ENCODE assay signal across 8 cellular contexts in genomic region chr4:3292571-3293409, GRCh38. TPM values are rescaled to one million over a fixed set of nuclear protein-coding genes. Genes with fewer than 3 reads are reported as not detected.
DNase-seq lines count a peak whose midpoint lies in the region; ATAC-seq and TF ChIP-seq lines count a peak whose summit lies in the region.

A gene with protein sequence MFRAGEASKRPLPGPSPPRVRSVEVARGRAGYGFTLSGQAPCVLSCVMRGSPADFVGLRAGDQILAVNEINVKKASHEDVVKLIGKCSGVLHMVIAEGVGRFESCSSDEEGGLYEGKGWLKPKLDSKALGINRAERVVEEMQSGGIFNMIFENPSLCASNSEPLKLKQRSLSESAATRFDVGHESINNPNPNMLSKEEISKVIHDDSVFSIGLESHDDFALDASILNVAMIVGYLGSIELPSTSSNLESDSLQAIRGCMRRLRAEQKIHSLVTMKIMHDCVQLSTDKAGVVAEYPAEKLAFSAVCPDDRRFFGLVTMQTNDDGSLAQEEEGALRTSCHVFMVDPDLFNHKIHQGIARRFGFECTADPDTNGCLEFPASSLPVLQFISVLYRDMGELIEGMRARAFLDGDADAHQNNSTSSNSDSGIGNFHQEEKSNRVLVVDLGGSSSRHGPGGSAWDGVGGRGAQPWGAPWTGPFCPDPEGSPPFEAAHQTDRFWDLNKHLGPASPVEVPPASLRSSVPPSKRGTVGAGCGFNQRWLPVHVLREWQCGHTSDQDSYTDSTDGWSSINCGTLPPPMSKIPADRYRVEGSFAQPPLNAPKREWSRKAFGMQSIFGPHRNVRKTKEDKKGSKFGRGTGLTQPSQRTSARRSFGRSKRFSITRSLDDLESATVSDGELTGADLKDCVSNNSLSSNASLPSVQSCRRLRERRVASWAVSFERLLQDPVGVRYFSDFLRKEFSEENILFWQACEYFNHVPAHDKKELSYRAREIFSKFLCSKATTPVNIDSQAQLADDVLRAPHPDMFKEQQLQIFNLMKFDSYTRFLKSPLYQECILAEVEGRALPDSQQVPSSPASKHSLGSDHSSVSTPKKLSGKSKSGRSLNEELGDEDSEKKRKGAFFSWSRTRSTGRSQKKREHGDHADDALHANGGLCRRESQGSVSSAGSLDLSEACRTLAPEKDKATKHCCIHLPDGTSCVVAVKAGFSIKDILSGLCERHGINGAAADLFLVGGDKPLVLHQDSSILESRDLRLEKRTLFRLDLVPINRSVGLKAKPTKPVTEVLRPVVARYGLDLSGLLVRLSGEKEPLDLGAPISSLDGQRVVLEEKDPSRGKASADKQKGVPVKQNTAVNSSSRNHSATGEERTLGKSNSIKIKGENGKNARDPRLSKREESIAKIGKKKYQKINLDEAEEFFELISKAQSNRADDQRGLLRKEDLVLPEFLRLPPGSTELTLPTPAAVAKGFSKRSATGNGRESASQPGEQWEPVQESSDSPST (N-terminal part only) (plus strand): TSS chr4:3293021. CDS start chr4:3316171, 23,150 bp downstream.

- intact Hi-C loops in activated CD4-positive, alpha-beta T cell treated with anti-CD3 and anti-CD28 coated beads, Interleukin-2, amount 10 ng/mL, durations not matched to agents 24 days and 14 days (cut with micrococcal nuclease) = loop anchor here (1.0 to 10.0 kb wide), 4 partner anchors 90 to 240 kb away; partner anchors contain the start of genes HTT, HTT-AS and LRPAP1
- intact Hi-C loops in colonic mucosa (cut with DNase I) (no loop called here), left colon (cut with DNase I, micrococcal nuclease) (no loop called here)

- peaks cover 13% of the 10 kb centered on the region for H3K4me1 Mint-ChIP-seq in activated CD4-positive, alpha-beta T cell treated with anti-CD3 and anti-CD28 coated beads, Interleukin-2, amount 10 ng/mL, durations not matched to agents 24 days and 14 days

- H3K27me3 ChIP-seq in ACC112 (ENCODE audit: insufficient read depth, low read length) (peaks cover 7% of the 10 kb centered on the region), colonic mucosa (no peaks in the 10 kb centered on the region)

- H3K36me3 ChIP-seq in ACC112 (ENCODE audit: insufficient read depth, low read length) = no peaks in the 10 kb centered on the region
- no peaks in the 10 kb centered on the region for H3K36me3 ChIP-seq in colonic mucosa

- no peaks in the 10 kb centered on the region for H3K79me2 ChIP-seq in ACC112 (ENCODE audit: control insufficient read depth, insufficient read depth, low read length, unreplicated experiment)

- no peak for TF ChIP-seq CTCF in colonic mucosa (IDR thresholded peaks at IDR 0.05)

- H3K4me3 Mint-ChIP-seq in activated CD4-positive, alpha-beta T cell treated with anti-CD3 and anti-CD28 coated beads, Interleukin-2, amount 10 ng/mL, durations not matched to agents 24 days and 14 days = peak within 1 kb of the TSS; percentile 91

- H2AFZ ChIP-seq in ACC112 (ENCODE audit: low read length, unreplicated experiment) = peak within 1 kb of the TSS; percentile 88

- H3K36me3 Mint-ChIP-seq in activated CD4-positive, alpha-beta T cell treated with anti-CD3 and anti-CD28 coated beads, Interleukin-2, amount 10 ng/mL, durations not matched to agents 24 days and 14 days (ENCODE audit: low read depth) = no peaks in the 10 kb centered on the region

- H3K27me3 Mint-ChIP-seq in activated CD4-positive, alpha-beta T cell treated with anti-CD3 and anti-CD28 coated beads, Interleukin-2, amount 10 ng/mL, durations not matched to agents 24 days and 14 days = peaks cover 64% of the 10 kb centered on the region

- peak within 1 kb of the TSS; percentile 97 for H3K4me3 ChIP-seq in ACC112 (ENCODE audit: low read depth, low read length)
- H3K4me3 ChIP-seq in colonic mucosa = peak within 1 kb of the TSS; percentile 74

- H3K27ac Mint-ChIP-seq in activated CD4-positive, alpha-beta T cell treated with anti-CD3 and anti-CD28 coated beads, Interleukin-2, amount 10 ng/mL, durations not matched to agents 24 days and 14 days = peak within 1 kb of the TSS; percentile 77

- H3K9me3 Mint-ChIP-seq in activated CD4-positive, alpha-beta T cell treated with anti-CD3 and anti-CD28 coated beads, Interleukin-2, amount 10 ng/mL, durations not matched to agents 24 days and 14 days = no peaks in the 10 kb centered on the region

- peak within 1 kb of the TSS; percentile 59; the same call in 1 of the 2 replicates for H3K27ac ChIP-seq in ACC112 (ENCODE audit: low read depth, low read length)
- H3K27ac ChIP-seq in colonic mucosa = peak within 1 kb of the TSS; percentile 96

- DNase-seq in NCI-H446 treated with DMSO at 0.1 percent for 48 hours (lab: John Stamatoyannopoulos, UW) (peak; percentile 64), colonic mucosa (peak; percentile 96), left colon (peak; percentile 96 to 97)
- peak; percentile 95 for DNase-seq in activated CD4-positive, alpha-beta T cell treated with anti-CD3 and anti-CD28 coated beads, Interleukin-2, amount 10 ng/mL, durations not matched to agents 24 days and 14 days
- DNase-seq in stimulated activated CD4-positive, alpha-beta T cell treated with anti-CD3 and anti-CD28 coated beads, Interleukin-1b, Interleukin-23, amount 100 ng/mL, for 24 hours (ENCODE audit: low read depth in 4 of 4, low spot score in 1 of 4) = peak; percentile 72 to 89 (median 83)

- H3K9me3 ChIP-seq in colonic mucosa = no peaks in the 10 kb centered on the region

- peak; percentile 71 for ATAC-seq in GM19023 (IDR thresholded peaks at IDR 0.05; ENCODE audit: unreplicated experiment)
- peak; percentile 65 for ATAC-seq in HG03342 (IDR thresholded peaks at IDR 0.05; ENCODE audit: unreplicated experiment)
- ATAC-seq in left colon = peak; percentile 86

- peaks cover 7% of the 10 kb centered on the region for H3K4me1 ChIP-seq in ACC112 (ENCODE audit: control insufficient read depth, insufficient read depth, low read length, unreplicated experiment)
- H3K4me1 ChIP-seq in colonic mucosa = peaks cover 2% of the 10 kb centered on the region

- peak within 1 kb of the TSS; percentile 78 to 88 for H3K9ac ChIP-seq in colonic mucosa (ENCODE audit: low read depth in 2 of 2, low read length in 2 of 2)

RNA-seq across cellular contexts. Expression of the gene that starts here (rescaled TPM):
- total RNA-seq in activated CD4-positive, alpha-beta T cell treated with anti-CD3 and anti-CD28 coated beads, Interleukin-2, amount 10 ng/mL, durations not matched to agents 24 days and 14 days = 3.3 and 3.7 TPM in 2 replicates
- 10 to 100 TPM; 18.0 to 25.7 TPM for total RNA-seq in colonic mucosa
- total RNA-seq in left colon = 10 to 100 TPM; 21.5 to 23.5 TPM

Comparison
In these comparisons a context has a peak if more than half of its experiments do, and no peak if none do; other contexts are left out.
1. Peak in every context shown above with its lines: DNase-seq, ATAC-seq, H3K4me3 ChIP-seq and H3K27ac ChIP-seq.